ENCODE assay signal across 13 cellular contexts in genomic region chr14:104717646-104718045, GRCh38.
"Had no signal": no experiment of that assay in that cellular context is flagged by ENCODE, and none has a peak within 500 bp of the region (broad histone marks: within the 10 kb centered on the region; RNA-seq: fewer than 3 reads in every experiment).

No MANE protein-coding gene starts in this region.

- DNase-seq: activated CD4-positive, alpha-beta T cell treated with anti-CD3 and anti-CD28 coated beads for 1 hour; activated CD4-positive, alpha-beta T cell treated with anti-CD3 and anti-CD28 coated beads, Interleukin-2, amount 50 U/mL, for 48 hours; activated CD8-positive, alpha-beta memory T cell treated with anti-CD3 and anti-CD28 coated beads, Interleukin-2, amount 10 ng/mL, durations not matched to agents 7 days and 5 days; activated gamma-delta T cell; activated T-cell treated with anti-CD3 and anti-CD28 coated beads, Interleukin-2, amount 50 U/mL, for 4 hours; cerebellar nuclear complex; esophagus squamous epithelium; foreskin fibroblast; right lobe of liver; SW 1271 had no signal

- H3K27ac ChIP-seq: esophagus squamous epithelium, neutrophil, right lobe of liver, suprapubic skin had no signal

- H3K4me3 ChIP-seq: esophagus squamous epithelium, right lobe of liver, suprapubic skin had no signal

- H3K9me3 ChIP-seq: esophagus squamous epithelium, neutrophil, right lobe of liver, suprapubic skin had no signal

- H3K27me3 ChIP-seq: esophagus squamous epithelium, right lobe of liver, suprapubic skin had no signal

- H3K36me3 ChIP-seq: neutrophil had no signal

- ATAC-seq: activated CD8-positive, alpha-beta memory T cell treated with anti-CD3 and anti-CD28 coated beads, Interleukin-2, amount 10 ng/mL, durations not matched to agents 7 days and 5 days; activated T-cell treated with anti-CD3 and anti-CD28 coated beads, Interleukin-2, amount 50 U/mL, for 4 hours; right lobe of liver; stimulated activated effector memory CD8-positive, alpha-beta T cell treated with anti-CD3 and anti-CD28 coated beads, Interleukin-12 subunit alpha, Interleukin-12 subunit beta, amount 100 ng/mL, for 72 hours had no signal

- H3K4me1 ChIP-seq: right lobe of liver had no signal
